In the genomic region with DNA sequence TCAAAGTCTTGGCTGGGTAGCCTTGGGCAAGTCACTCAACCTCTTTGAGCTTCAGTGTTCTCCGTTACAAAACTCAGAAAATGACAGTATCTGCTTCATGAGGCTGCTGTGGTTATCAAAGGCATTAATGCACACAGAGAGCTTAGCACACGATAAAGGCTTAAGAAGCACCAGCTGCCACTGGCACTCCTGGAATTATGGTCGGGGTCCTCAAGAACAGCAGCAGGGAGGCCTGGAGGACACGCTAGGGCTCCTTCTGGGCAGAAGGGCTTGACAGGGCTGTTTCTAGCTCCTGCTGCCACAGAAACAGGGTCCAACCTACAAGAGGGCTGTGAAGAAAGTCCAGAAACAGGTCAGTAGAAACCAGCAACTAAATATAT, we compare ENCODE assay signal across 20 cellular contexts.
"Had no signal": no experiment of that assay in that cellular context is flagged by ENCODE, and none has a peak within 500 bp of the region (broad histone marks: within the 10 kb centered on the region; RNA-seq: fewer than 3 reads in every experiment).

No MANE protein-coding gene starts in this region.

- H3K36me3 Mint-ChIP-seq: mesothelial cell of epicardium, natural killer cell had no signal

- ATAC-seq: activated CD8-positive, alpha-beta T cell treated with anti-CD3 and anti-CD28 coated beads, Interleukin-2, amount 10 ng/mL, durations not matched to agents 7 days and 5 days; activated naive CD4-positive, alpha-beta T cell treated with anti-CD3 and anti-CD28 coated beads, Interleukin-2, amount 50 U/mL, for 72 hours; activated T-helper 17 cell treated with anti-CD3 and anti-CD28 coated beads, Interleukin-2, amount 50 U/mL, for 72 hours; gastrocnemius medialis; natural killer cell; sciatic nerve; stimulated activated naive B cell treated with anti-CD40 and anti-IgM and Interleukin-4, amounts not matched to agents 10 μg/mL and 1 μg/mL and 100 μg/mL, for 72 hours had no signal

- H3K4me1 Mint-ChIP-seq: mesothelial cell of epicardium had no signal

- H3K4me3 Mint-ChIP-seq: activated CD8-positive, alpha-beta T cell treated with anti-CD3 and anti-CD28 coated beads, Interleukin-2, amount 10 ng/mL, durations not matched to agents 7 days and 5 days; activated T-helper 17 cell treated with anti-CD3 and anti-CD28 coated beads, Interleukin-2, amount 50 U/mL, for 72 hours; mesothelial cell of epicardium; natural killer cell; stimulated activated naive B cell treated with anti-CD40 and anti-IgM and Interleukin-4, amounts not matched to agents 10 μg/mL and 1 μg/mL and 100 μg/mL, for 72 hours; T-helper 2 cell treated with Interferon-gamma antibody and Interleukin-4, amounts not matched to agents 5 μg/mL and 100 μg/mL, for 36 hours had no signal

- H3K27me3 Mint-ChIP-seq: activated T-helper 17 cell treated with anti-CD3 and anti-CD28 coated beads, Interleukin-2, amount 50 U/mL, for 72 hours; stimulated activated naive B cell treated with anti-CD40 and anti-IgM and Interleukin-4, amounts not matched to agents 10 μg/mL and 1 μg/mL and 100 μg/mL, for 72 hours had no signal

- H3K9me3 Mint-ChIP-seq: activated naive CD4-positive, alpha-beta T cell treated with anti-CD3 and anti-CD28 coated beads, Interleukin-2, amount 50 U/mL, for 72 hours; activated T-helper 17 cell treated with anti-CD3 and anti-CD28 coated beads, Interleukin-2, amount 50 U/mL, for 72 hours; mesothelial cell of epicardium; natural killer cell; stimulated activated naive B cell treated with anti-CD40 and anti-IgM and Interleukin-4, amounts not matched to agents 10 μg/mL and 1 μg/mL and 100 μg/mL, for 72 hours; T-helper 2 cell treated with Interferon-gamma antibody and Interleukin-4, amounts not matched to agents 5 μg/mL and 100 μg/mL, for 36 hours had no signal

- DNase-seq: activated CD4-positive, alpha-beta T cell treated with anti-CD3 and anti-CD28 coated beads, Interleukin-2, amount 50 U/mL, for 1 hour; activated CD4-positive, CD25-positive, alpha-beta regulatory T cell treated with anti-CD3 and anti-CD28 coated beads, Interleukin-2, amount 50 U/mL, for 72 hours; activated CD8-positive, alpha-beta T cell treated with anti-CD3 and anti-CD28 coated beads, Interleukin-2, amount 10 ng/mL, durations not matched to agents 7 days and 5 days; activated T-cell treated with anti-CD3 and anti-CD28 coated beads, Interleukin-2, amount 50 U/mL, for 1 hour; central memory CD4-positive, alpha-beta T cell; dorsolateral prefrontal cortex; esophagus squamous epithelium; gastrocnemius medialis; hippocampal formation; left ventricle myocardium inferior; natural killer cell; small intestine; stimulated activated naive B cell treated with anti-CD40 and anti-IgM and Interleukin-4, amounts not matched to agents 10 μg/mL and 1 μg/mL and 100 μg/mL, for 72 hours; transverse colon; uterus had no signal

- H3K27ac Mint-ChIP-seq: mesothelial cell of epicardium had no signal
